12 cellular contexts compared by ENCODE assay signal in genomic region chr13:99311748-99312492, GRCh38. TPM values are rescaled to one million over a fixed set of nuclear protein-coding genes. Genes with fewer than 3 reads are reported as not detected.
DNase-seq lines count a peak whose midpoint lies in the region; ATAC-seq, FAIRE-seq and TF ChIP-seq lines count a peak whose summit lies in the region.
"Had no signal": no experiment of that assay in that cellular context is flagged by ENCODE, and none has a peak within 500 bp of the region (broad histone marks: within the 10 kb centered on the region; RNA-seq: fewer than 3 reads in every experiment).

No MANE protein-coding gene starts in this region.

- no peaks in the 10 kb centered on the region for H4K20me1 ChIP-seq in neural progenitor cell (ENCODE audit: low read depth)

- peaks cover 5% of the 10 kb centered on the region for H3K4me1 ChIP-seq in neural progenitor cell

- H3K27ac ChIP-seq in neural progenitor cell, result no peak overlapping the region
- H3K27ac ChIP-seq: SK-N-MC had no signal

- no peaks in the 10 kb centered on the region for H3K27me3 ChIP-seq in neural progenitor cell

- H3K9me3 Mint-ChIP-seq in central memory CD8-positive, alpha-beta T cell, result no peaks in the 10 kb centered on the region
- H3K9me3 Mint-ChIP-seq in neural progenitor cell, result peaks cover 15% of the 10 kb centered on the region
- H3K9me3 Mint-ChIP-seq in immature natural killer cell, result no peaks in the 10 kb centered on the region

- H3K9ac ChIP-seq in neural progenitor cell, result no peak overlapping the region

- no peak for FAIRE-seq in GM12891 (lab: Jason Lieb, UNC)

- TF ChIP-seq CTCF in neural progenitor cell (IDR thresholded peaks at IDR 0.05), result no peak

- H3K9me3 ChIP-seq in neural progenitor cell (ENCODE audit: low read depth), result no peaks in the 10 kb centered on the region

- peaks cover 86% of the 10 kb centered on the region for H3K4me1 Mint-ChIP-seq in central memory CD8-positive, alpha-beta T cell
- H3K4me1 Mint-ChIP-seq in neural progenitor cell, result peaks cover 35% of the 10 kb centered on the region
- peaks cover 45 to 73% of the 10 kb centered on the region in 2 donors for H3K4me1 Mint-ChIP-seq in immature natural killer cell

- no peaks in the 10 kb centered on the region for H3F3A ChIP-seq in neural progenitor cell (ENCODE audit: low read depth)

- H3K4me3 ChIP-seq in neural progenitor cell, result no peak overlapping the region
- H3K4me3 ChIP-seq: SK-N-MC had no signal

- no peaks in the 10 kb centered on the region for H3K79me2 ChIP-seq in neural progenitor cell (ENCODE audit: low read depth)

- ATAC-seq in central memory CD8-positive, alpha-beta T cell (replicated peaks; ENCODE audit: extremely low read depth, poor library complexity, severe bottlenecking), result no peak

- TF ChIP-seq POLR2A in GM12891 (IDR thresholded peaks at IDR 0.05; ENCODE audit: low read depth, low read length), result no peak

- peak; percentile 55 for DNase-seq in CD1c-positive myeloid dendritic cell (ENCODE audit: extremely low spot score)
- no peak for DNase-seq in central memory CD8-positive, alpha-beta T cell (ENCODE audit: low spot score in 2 of 2)
- no peak for DNase-seq in neural progenitor cell (ENCODE audit: low spot score)
- no peak for DNase-seq in GM12891 (ENCODE audit: insufficient read length, low spot score)
- DNase-seq in NCI-H1105 (lab: John Stamatoyannopoulos, UW), result no peak
- DNase-seq in immature natural killer cell, result no peak
- no peak for DNase-seq in head of caudate nucleus
- DNase-seq: NCI-H2171 treated with DMSO at 0.1 percent for 48 hours had no signal

- H3K27me3 Mint-ChIP-seq in central memory CD8-positive, alpha-beta T cell, result no peaks in the 10 kb centered on the region
- peaks cover 4% of the 10 kb centered on the region for H3K27me3 Mint-ChIP-seq in neural progenitor cell (ENCODE audit: insufficient read depth, low read depth)
- peaks cover 0 to 1% (median 0%) of the 10 kb centered on the region in 3 donors for H3K27me3 Mint-ChIP-seq in immature natural killer cell (ENCODE audit: low read depth in 3 of 3)

- no peak for TF ChIP-seq EP300 in Ishikawa (IDR thresholded peaks at IDR 0.05; ENCODE audit: borderline replicate concordance)

- H3K36me3 ChIP-seq in neural progenitor cell, result peaks cover 3% of the 10 kb centered on the region

- H2AFZ ChIP-seq in neural progenitor cell (replicated peaks), result no peak overlapping the region

- no peak overlapping the region for H3K4me3 Mint-ChIP-seq in central memory CD8-positive, alpha-beta T cell
- H3K4me3 Mint-ChIP-seq in neural progenitor cell (no peak overlapping the region), immature natural killer cell (no peak overlapping the region)

- H3K27ac Mint-ChIP-seq in central memory CD8-positive, alpha-beta T cell (ENCODE audit: low read depth), result peak overlapping the region; percentile 86
- peak overlapping the region; percentile 64 for H3K27ac Mint-ChIP-seq in neural progenitor cell
- H3K27ac Mint-ChIP-seq in immature natural killer cell, result peak overlapping the region in 2 of 6 donors; percentile 3 to 14

- peaks cover 22% of the 10 kb centered on the region for H3K36me3 Mint-ChIP-seq in central memory CD8-positive, alpha-beta T cell (ENCODE audit: insufficient read depth)
- H3K36me3 Mint-ChIP-seq in neural progenitor cell, result peaks cover 31% of the 10 kb centered on the region
- H3K36me3 Mint-ChIP-seq in immature natural killer cell, result peaks cover 6 to 29% (median 12%) of the 10 kb centered on the region in 3 donors

- no peak overlapping the region for H3K4me2 ChIP-seq in neural progenitor cell

- TF ChIP-seq RAD21 in Ishikawa (IDR thresholded peaks at IDR 0.05; ENCODE audit: low read depth), result no peak

- intact Hi-C loops in head of caudate nucleus (cut with DNase I), result no loop called here

TF ChIP-seq in Ishikawa, 13 proteins besides CTCF, POLR2A, EP300 and RAD21:
- TF ChIP-seq ZBTB7A (IDR thresholded peaks at IDR 0.05; ENCODE audit: low read depth) (no peak), NFIC (IDR thresholded peaks at IDR 0.05) (no peak), CREB1 (IDR thresholded peaks at IDR 0.05; ENCODE audit: low read depth) (no peak), EGR1 (IDR thresholded peaks at IDR 0.05) (no peak), YY1 (IDR thresholded peaks at IDR 0.05; ENCODE audit: low read depth) (no peak), CEBPB (IDR thresholded peaks at IDR 0.05) (peak; percentile 90), TAF1 (IDR thresholded peaks at IDR 0.05; ENCODE audit: low read depth) (no peak), FOXM1 (IDR thresholded peaks at IDR 0.05; ENCODE audit: borderline replicate concordance, low read depth) (no peak)
- TF ChIP-seq, protein P1, sequence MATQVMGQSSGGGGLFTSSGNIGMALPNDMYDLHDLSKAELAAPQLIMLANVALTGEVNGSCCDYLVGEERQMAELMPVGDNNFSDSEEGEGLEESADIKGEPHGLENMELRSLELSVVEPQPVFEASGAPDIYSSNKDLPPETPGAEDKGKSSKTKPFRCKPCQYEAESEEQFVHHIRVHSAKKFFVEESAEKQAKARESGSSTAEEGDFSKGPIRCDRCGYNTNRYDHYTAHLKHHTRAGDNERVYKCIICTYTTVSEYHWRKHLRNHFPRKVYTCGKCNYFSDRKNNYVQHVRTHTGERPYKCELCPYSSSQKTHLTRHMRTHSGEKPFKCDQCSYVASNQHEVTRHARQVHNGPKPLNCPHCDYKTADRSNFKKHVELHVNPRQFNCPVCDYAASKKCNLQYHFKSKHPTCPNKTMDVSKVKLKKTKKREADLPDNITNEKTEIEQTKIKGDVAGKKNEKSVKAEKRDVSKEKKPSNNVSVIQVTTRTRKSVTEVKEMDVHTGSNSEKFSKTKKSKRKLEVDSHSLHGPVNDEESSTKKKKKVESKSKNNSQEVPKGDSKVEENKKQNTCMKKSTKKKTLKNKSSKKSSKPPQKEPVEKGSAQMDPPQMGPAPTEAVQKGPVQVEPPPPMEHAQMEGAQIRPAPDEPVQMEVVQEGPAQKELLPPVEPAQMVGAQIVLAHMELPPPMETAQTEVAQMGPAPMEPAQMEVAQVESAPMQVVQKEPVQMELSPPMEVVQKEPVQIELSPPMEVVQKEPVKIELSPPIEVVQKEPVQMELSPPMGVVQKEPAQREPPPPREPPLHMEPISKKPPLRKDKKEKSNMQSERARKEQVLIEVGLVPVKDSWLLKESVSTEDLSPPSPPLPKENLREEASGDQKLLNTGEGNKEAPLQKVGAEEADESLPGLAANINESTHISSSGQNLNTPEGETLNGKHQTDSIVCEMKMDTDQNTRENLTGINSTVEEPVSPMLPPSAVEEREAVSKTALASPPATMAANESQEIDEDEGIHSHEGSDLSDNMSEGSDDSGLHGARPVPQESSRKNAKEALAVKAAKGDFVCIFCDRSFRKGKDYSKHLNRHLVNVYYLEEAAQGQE (IDR thresholded peaks at IDR 0.05; ENCODE audit: low read depth), result peak; percentile 59

TF ChIP-seq in GM12891, 5 proteins besides CTCF, POLR2A, EP300 and RAD21:
- TF ChIP-seq PAX5 (IDR thresholded peaks at IDR 0.05; ENCODE audit: insufficient read depth, low read length, severe bottlenecking) (no peak), POLR2AphosphoS5 (IDR thresholded peaks at IDR 0.05; ENCODE audit: low read depth, low read length) (no peak), SPI1 (IDR thresholded peaks at IDR 0.05; ENCODE audit: low read depth, low read length) (no peak), POU2F2 (IDR thresholded peaks at IDR 0.05; ENCODE audit: low read depth, low read length) (no peak), TAF1 (IDR thresholded peaks at IDR 0.05; ENCODE audit: low read depth, low read length) (no peak)

RNA-seq across cellular contexts. Expression of gene GPR183, which starts 4.7 kb away (rescaled TPM):
- not detected in 2 replicates for total RNA-seq in neural progenitor cell (ENCODE audit: low replicate concordance)
- 61.8 TPM for polyA plus RNA-seq in GM12891 (2012; ENCODE audit: low read depth, missing spikeins)
- 100 to 1,000 TPM in 1 of 3 donors, 10 to 100 TPM in 2; 63.2 to 154 (median 87.1) TPM for polyA plus RNA-seq in immature natural killer cell

RNA-seq across cellular contexts. Expression of gene GPR18, which starts 53.7 kb away (rescaled TPM):
- not detected in 2 replicates for total RNA-seq in neural progenitor cell (ENCODE audit: low replicate concordance)
- 2.3 TPM for polyA plus RNA-seq in GM12891 (2012; ENCODE audit: low read depth, missing spikeins)
- 10 to 100 TPM; 10.1 to 30.0 (median 21.1) TPM for polyA plus RNA-seq in immature natural killer cell
- total RNA-seq: left cardiac atrium had no signal
- polyA plus RNA-seq: right cardiac atrium had no signal
